16 cellular contexts compared by ENCODE assay signal in genomic region chr7:152411389-152411788, GRCh38. TPM values are rescaled to one million over a fixed set of nuclear protein-coding genes. Genes with fewer than 3 reads are reported as not detected.
DNase-seq lines count a peak whose midpoint lies in the region; ATAC-seq and TF ChIP-seq lines count a peak whose summit lies in the region.
"Had no signal": no experiment of that assay in that cellular context is flagged by ENCODE, and none has a peak within 500 bp of the region (broad histone marks: within the 10 kb centered on the region; RNA-seq: fewer than 3 reads in every experiment).

No MANE protein-coding gene starts in this region.

- H3K9me3 ChIP-seq in right atrium auricular region (no peaks in the 10 kb centered on the region), heart left ventricle (peaks cover 0 to 7% (median 0%) of the 10 kb centered on the region in 12 donors), MM.1S (replicated peaks; ENCODE audit: insufficient read depth, low read length) (no peaks in the 10 kb centered on the region)

- H3K27ac ChIP-seq in right atrium auricular region (peak overlapping the region in 1 of 2 donors; percentile 7), heart left ventricle (no peak overlapping the region), MM.1S (ENCODE audit: low read length) (no peak overlapping the region)
- H3K27ac ChIP-seq: HL-60 had no signal

- no peak overlapping the region for H3K9ac ChIP-seq in MM.1S (ENCODE audit: low read length)

- no peaks in the 10 kb centered on the region for H3F3A ChIP-seq in MM.1S (ENCODE audit: insufficient read depth, low read length)

- peak; percentile 45 for ATAC-seq in Right ventricle myocardium superior (ENCODE audit: poor library complexity)
- ATAC-seq in heart left ventricle, result peak in 3 of 4 donors; percentile 38 to 66 (median 42)
- ATAC-seq: CD8-positive, alpha-beta T cell; stimulated activated naive CD8-positive, alpha-beta T cell treated with anti-CD3 and anti-CD28 coated beads, Interleukin-15, Interleukin-2, amounts not matched to agents 100 U/mL and 50 U/mL, for 24 hours had no signal

- H3K36me3 Mint-ChIP-seq in nephron (ENCODE audit: low read depth), result peaks cover 12% of the 10 kb centered on the region
- H3K36me3 Mint-ChIP-seq: CD8-positive, alpha-beta T cell had no signal

- H3K27ac Mint-ChIP-seq in nephron, result peak overlapping the region; percentile 54 to 78 (median 61)
- H3K27ac Mint-ChIP-seq: CD8-positive, alpha-beta T cell had no signal

- no peak for TF ChIP-seq CTCF in right atrium auricular region (IDR thresholded peaks at IDR 0.05)
- TF ChIP-seq CTCF in heart left ventricle (IDR thresholded peaks at IDR 0.05), result no peak
- TF ChIP-seq CTCF in nephron (IDR thresholded peaks at IDR 0.05; ENCODE audit: unreplicated experiment in 3 of 3), result no peak
- TF ChIP-seq CTCF in MM.1S (IDR thresholded peaks at IDR 0.05; ENCODE audit: low read length), result no peak

- no peak overlapping the region for H2AFZ ChIP-seq in MM.1S (ENCODE audit: low read length)

- peaks cover 16% of the 10 kb centered on the region for H4K20me1 ChIP-seq in MM.1S (ENCODE audit: insufficient read depth, low read length)

- H3K9me3 Mint-ChIP-seq in nephron, result peaks cover 10% of the 10 kb centered on the region

- no peak for TF ChIP-seq POLR2A in heart left ventricle (IDR thresholded peaks at IDR 0.05)

- no peaks in the 10 kb centered on the region for H3K27me3 Mint-ChIP-seq in nephron (ENCODE audit: low read depth)

- no peaks in the 10 kb centered on the region for H3K9me2 ChIP-seq in MM.1S (replicated peaks; ENCODE audit: insufficient read depth, low read length)

- H3K4me1 Mint-ChIP-seq in nephron, result peaks cover 18% of the 10 kb centered on the region

- H3K4me3 ChIP-seq in right atrium auricular region (no peak overlapping the region), heart left ventricle (peak overlapping the region in 3 of 12 donors; percentile 3 to 31 (median 9)), MM.1S (ENCODE audit: low read length) (no peak overlapping the region)

- H3K79me2 ChIP-seq in MM.1S (ENCODE audit: low read length), result peaks cover 96% of the 10 kb centered on the region

- H3K27me3 ChIP-seq in right atrium auricular region (no peaks in the 10 kb centered on the region), heart left ventricle (no peaks in the 10 kb centered on the region), MM.1S (replicated peaks; ENCODE audit: insufficient read depth, low read length) (no peaks in the 10 kb centered on the region)

- peak overlapping the region; percentile 69 to 76 (median 70) for H3K4me3 Mint-ChIP-seq in nephron
- H3K4me3 Mint-ChIP-seq: CD8-positive, alpha-beta T cell had no signal

- 17 to 27% (median 22%) methylated on average over 5 of the region's 5 CpGs for WGBS in heart left ventricle, 4 donors

- H3K4me2 ChIP-seq in MM.1S (ENCODE audit: low read depth, low read length), result no peak overlapping the region

- DNase-seq in Right ventricle myocardium superior (no peak), right atrium auricular region (ENCODE audit: low spot score) (no peak), heart left ventricle (no peak), NCI-H1048 (lab: John Stamatoyannopoulos, UW) (no peak), MM.1S (no peak), COR-L47 (lab: John Stamatoyannopoulos, UW) (no peak), cerebellar nuclear complex (lab: John Stamatoyannopoulos, UW) (no peak)
- DNase-seq: CD8-positive, alpha-beta T cell; effector CD4-positive, alpha-beta T cell; kidney; NCI-H2029; NCI-H748 treated with DMSO at 0.1 percent for 48 hours; stimulated activated naive CD8-positive, alpha-beta T cell treated with anti-CD3 and anti-CD28 coated beads, Interleukin-15, Interleukin-2, amounts not matched to agents 100 U/mL and 50 U/mL, for 24 hours; T1000 had no signal

- intact Hi-C loops in Right ventricle myocardium superior (cut with DNase I) (no loop called here), heart left ventricle (cut with DNase I) (no loop called here)

- no peaks in the 10 kb centered on the region for H3K36me3 ChIP-seq in right atrium auricular region
- H3K36me3 ChIP-seq in heart left ventricle, result no peaks in the 10 kb centered on the region
- no peaks in the 10 kb centered on the region for H3K36me3 ChIP-seq in MM.1S (replicated peaks; ENCODE audit: insufficient read depth, low read length)

- peaks cover 0 to 15% of the 10 kb centered on the region in 2 donors for H3K4me1 ChIP-seq in right atrium auricular region
- H3K4me1 ChIP-seq in heart left ventricle, result peaks cover 0 to 19% (median 7%) of the 10 kb centered on the region in 12 donors
- no peaks in the 10 kb centered on the region for H3K4me1 ChIP-seq in MM.1S (ENCODE audit: low read length)

RNA-seq across cellular contexts. Expression of gene KMT2C, which starts 24.4 kb away (rescaled TPM):
- total RNA-seq in Right ventricle myocardium superior (34.8 TPM), right atrium auricular region (10 to 100 TPM; 36.5 to 37.3 TPM), heart left ventricle (10 to 100 TPM; 29.3 to 62.4 (median 49.0) TPM)
- 10 to 100 TPM in 1 of 2 donors, 1 to 10 TPM in 1; 8.4 to 17.4 TPM for polyA plus RNA-seq in heart left ventricle
